ENCODE assay signal across 16 cellular contexts in the genomic region with DNA sequence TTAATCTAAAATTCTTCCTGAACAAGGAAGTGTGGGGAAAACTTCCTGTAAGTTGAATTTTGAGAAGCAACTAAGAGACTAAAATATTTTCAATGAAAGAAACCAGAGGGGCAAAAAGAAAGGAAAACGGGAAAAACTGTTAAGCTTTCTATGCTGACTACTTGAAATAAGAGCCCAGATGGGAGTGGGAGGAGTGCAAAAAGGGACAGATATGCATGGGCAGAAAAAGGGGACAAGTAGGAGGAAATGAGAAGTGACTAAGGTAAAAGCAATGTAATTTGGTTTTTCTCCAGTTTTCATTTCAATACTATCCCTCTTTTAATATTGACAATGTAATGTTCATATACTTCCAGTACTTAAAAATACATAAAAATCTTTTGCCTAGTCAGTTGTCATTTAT.
A peak's percentile ranks its signal among the peaks of the same experiment; 100 is the strongest.
DNase-seq lines count a peak whose midpoint lies in the region; ATAC-seq lines count a peak whose summit lies in the region.
"Had no signal": no experiment of that assay in that cellular context is flagged by ENCODE, and none has a peak within 500 bp of the region (broad histone marks: within the 10 kb centered on the region; RNA-seq: fewer than 3 reads in every experiment).

No MANE protein-coding gene starts in this region.

- no peak for DNase-seq in activated naive CD8-positive, alpha-beta T cell treated with anti-CD3 and anti-CD28 coated beads, Interleukin-2, amount 50 U/mL, for 24 hours
- DNase-seq in EH (ENCODE audit: low read depth) (peak; percentile 16), NOMO-1 treated with dmso at 0.1 percent for 144 hours (lab: John Stamatoyannopoulos, UW; ENCODE audit: unreplicated experiment) (no peak)
- DNase-seq in central memory CD8-positive, alpha-beta T cell (ENCODE audit: low spot score in 2 of 2) = no peak
- DNase-seq in stimulated activated effector memory CD8-positive, alpha-beta T cell treated with anti-CD3 and anti-CD28 coated beads, Interleukin-12 subunit alpha, Interleukin-12 subunit beta, amount 100 ng/mL, for 72 hours (ENCODE audit: low spot score in 2 of 2) = no peak
- DNase-seq: DMS53, HCEC 1CT, Kasumi-1, NCI-H1417, NCI-H1930, NCI-H2171, Peyer's patch, Right ventricle myocardium superior had no signal

- H3K27ac Mint-ChIP-seq in activated naive CD8-positive, alpha-beta T cell = peak overlapping the region; percentile 73
- no peak overlapping the region for H3K27ac Mint-ChIP-seq in activated naive CD8-positive, alpha-beta T cell treated with anti-CD3 and anti-CD28 coated beads, Interleukin-2, amount 50 U/mL, for 24 hours
- peak overlapping the region; percentile 72 for H3K27ac Mint-ChIP-seq in central memory CD8-positive, alpha-beta T cell (ENCODE audit: low read depth)
- H3K27ac Mint-ChIP-seq in stimulated activated effector memory CD8-positive, alpha-beta T cell treated with anti-CD3 and anti-CD28 coated beads, Interleukin-12 subunit alpha, Interleukin-12 subunit beta, amount 100 ng/mL, for 72 hours = peak overlapping the region; percentile 38

- no peaks in the 10 kb centered on the region for H3K27me3 Mint-ChIP-seq in activated naive CD8-positive, alpha-beta T cell
- H3K27me3 Mint-ChIP-seq in activated naive CD8-positive, alpha-beta T cell treated with anti-CD3 and anti-CD28 coated beads, Interleukin-2, amount 50 U/mL, for 24 hours = no peaks in the 10 kb centered on the region
- no peaks in the 10 kb centered on the region for H3K27me3 Mint-ChIP-seq in central memory CD8-positive, alpha-beta T cell

- ATAC-seq in activated naive CD8-positive, alpha-beta T cell treated with anti-CD3 and anti-CD28 coated beads, Interleukin-2, amount 50 U/mL, for 24 hours = no peak
- no peak for ATAC-seq in central memory CD8-positive, alpha-beta T cell (replicated peaks; ENCODE audit: extremely low read depth, poor library complexity, severe bottlenecking)
- no peak for ATAC-seq in stimulated activated effector memory CD8-positive, alpha-beta T cell treated with anti-CD3 and anti-CD28 coated beads, Interleukin-12 subunit alpha, Interleukin-12 subunit beta, amount 100 ng/mL, for 72 hours
- ATAC-seq in GM21825 (IDR thresholded peaks at IDR 0.05; ENCODE audit: unreplicated experiment) = no peak
- ATAC-seq: GM12878 had no signal

- H3K36me3 Mint-ChIP-seq in activated naive CD8-positive, alpha-beta T cell = peaks cover 6% of the 10 kb centered on the region
- H3K36me3 Mint-ChIP-seq in activated naive CD8-positive, alpha-beta T cell treated with anti-CD3 and anti-CD28 coated beads, Interleukin-2, amount 50 U/mL, for 24 hours (ENCODE audit: low read depth) = peaks cover 49% of the 10 kb centered on the region
- peaks cover 88% of the 10 kb centered on the region for H3K36me3 Mint-ChIP-seq in central memory CD8-positive, alpha-beta T cell (ENCODE audit: insufficient read depth)
- peaks cover 100% of the 10 kb centered on the region for H3K36me3 Mint-ChIP-seq in stimulated activated effector memory CD8-positive, alpha-beta T cell treated with anti-CD3 and anti-CD28 coated beads, Interleukin-12 subunit alpha, Interleukin-12 subunit beta, amount 100 ng/mL, for 72 hours

- H3K9me3 Mint-ChIP-seq in activated naive CD8-positive, alpha-beta T cell (ENCODE audit: low read depth) = no peaks in the 10 kb centered on the region
- H3K9me3 Mint-ChIP-seq in activated naive CD8-positive, alpha-beta T cell treated with anti-CD3 and anti-CD28 coated beads, Interleukin-2, amount 50 U/mL, for 24 hours = no peaks in the 10 kb centered on the region
- no peaks in the 10 kb centered on the region for H3K9me3 Mint-ChIP-seq in central memory CD8-positive, alpha-beta T cell
- H3K9me3 Mint-ChIP-seq in stimulated activated effector memory CD8-positive, alpha-beta T cell treated with anti-CD3 and anti-CD28 coated beads, Interleukin-12 subunit alpha, Interleukin-12 subunit beta, amount 100 ng/mL, for 72 hours = no peaks in the 10 kb centered on the region

- H3K4me1 Mint-ChIP-seq in activated naive CD8-positive, alpha-beta T cell (ENCODE audit: low read depth) = peaks cover 40% of the 10 kb centered on the region
- H3K4me1 Mint-ChIP-seq in activated naive CD8-positive, alpha-beta T cell treated with anti-CD3 and anti-CD28 coated beads, Interleukin-2, amount 50 U/mL, for 24 hours = peaks cover 28% of the 10 kb centered on the region
- H3K4me1 Mint-ChIP-seq in central memory CD8-positive, alpha-beta T cell = peaks cover 17% of the 10 kb centered on the region
- H3K4me1 Mint-ChIP-seq in stimulated activated effector memory CD8-positive, alpha-beta T cell treated with anti-CD3 and anti-CD28 coated beads, Interleukin-12 subunit alpha, Interleukin-12 subunit beta, amount 100 ng/mL, for 72 hours = peaks cover 3% of the 10 kb centered on the region

- H3K4me3 Mint-ChIP-seq in activated naive CD8-positive, alpha-beta T cell = no peak overlapping the region
- no peak overlapping the region for H3K4me3 Mint-ChIP-seq in activated naive CD8-positive, alpha-beta T cell treated with anti-CD3 and anti-CD28 coated beads, Interleukin-2, amount 50 U/mL, for 24 hours
- no peak overlapping the region for H3K4me3 Mint-ChIP-seq in central memory CD8-positive, alpha-beta T cell
- no peak overlapping the region for H3K4me3 Mint-ChIP-seq in stimulated activated effector memory CD8-positive, alpha-beta T cell treated with anti-CD3 and anti-CD28 coated beads, Interleukin-12 subunit alpha, Interleukin-12 subunit beta, amount 100 ng/mL, for 72 hours
